In the genomic region with DNA sequence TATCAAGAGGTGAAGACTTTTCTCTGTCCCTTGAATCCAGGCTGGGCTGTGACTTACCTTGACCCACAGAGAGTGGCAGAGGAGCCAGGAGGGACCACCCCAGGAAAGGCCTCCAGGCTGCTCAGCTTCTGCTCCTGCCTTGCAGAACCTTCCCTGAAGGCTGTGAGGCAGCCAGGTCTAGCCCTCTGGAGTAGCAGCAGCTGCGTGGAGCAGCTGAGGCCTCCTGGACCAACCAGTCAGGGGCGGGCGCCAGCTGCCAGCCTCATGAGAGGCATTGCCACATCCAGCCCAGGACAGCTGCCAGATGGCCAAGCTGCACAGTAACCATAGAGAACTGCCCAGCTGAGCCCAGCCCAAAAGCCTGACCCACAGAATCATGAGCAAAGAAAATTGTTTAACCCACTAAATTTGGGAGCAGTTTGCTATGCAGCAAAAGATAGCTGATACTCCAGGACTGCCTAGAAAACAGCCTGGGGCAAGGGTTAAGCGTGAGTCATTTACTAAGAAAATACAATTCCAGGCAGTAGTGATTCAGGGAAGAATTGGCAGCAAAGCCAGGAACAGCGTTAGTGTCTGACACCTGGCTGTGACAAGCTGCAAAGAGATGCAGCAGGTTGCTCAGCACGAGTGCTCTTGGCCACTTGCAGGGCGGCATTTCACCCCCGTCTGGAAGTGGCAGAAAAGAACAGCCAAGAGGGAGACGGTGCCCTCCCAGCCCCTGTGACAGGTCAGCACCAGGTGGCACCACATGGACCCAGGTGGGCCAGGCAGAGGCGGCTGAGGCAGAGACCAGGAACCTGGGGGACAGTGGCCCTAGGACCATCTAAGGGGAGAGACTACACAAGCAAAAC, we compare ENCODE assay signal across 10 cellular contexts. TPM values are rescaled to one million over a fixed set of nuclear protein-coding genes. Genes with fewer than 3 reads are reported as not detected.
DNase-seq lines count a peak whose midpoint lies in the region; ATAC-seq, FAIRE-seq and TF ChIP-seq lines count a peak whose summit lies in the region.
"Had no signal": no experiment of that assay in that cellular context is flagged by ENCODE, and none has a peak within 500 bp of the region (broad histone marks: within the 10 kb centered on the region; RNA-seq: fewer than 3 reads in every experiment).

No MANE protein-coding gene starts in this region.

- H3K27me3 ChIP-seq in small intestine (ENCODE audit: control insufficient read depth in 2 of 2, insufficient read depth in 2 of 2, low read length in 2 of 2): peaks cover 0 to 6% of the 10 kb centered on the region in 2 donors

- DNase-seq in NCI-H2081 (lab: John Stamatoyannopoulos, UW) (peak; percentile 4 to 54), NCI-H2081 treated with DMSO at 0.1 percent for 48 hours (lab: John Stamatoyannopoulos, UW) (no peak), NCI-H774 (lab: John Stamatoyannopoulos, UW) (peak; percentile 33), fibroblast of pulmonary artery (ENCODE audit: low read depth) (peak; percentile 41), small intestine (peak; percentile 56), NOMO-1 treated with dmso at 0.1 percent for 144 hours (lab: John Stamatoyannopoulos, UW; ENCODE audit: unreplicated experiment) (no peak)
- no peak for DNase-seq in activated CD4-positive, alpha-beta T cell treated with anti-CD3 and anti-CD28 coated beads, Interleukin-2, amount 50 U/mL, for 1 hour
- DNase-seq: activated CD8-positive, alpha-beta T cell treated with anti-CD3 and anti-CD28 coated beads, Interleukin-2, amount 10 ng/mL, durations not matched to agents 7 days and 5 days; natural killer cell had no signal

- ATAC-seq in GM21723 (IDR thresholded peaks at IDR 0.05; ENCODE audit: unreplicated experiment): no peak
- ATAC-seq: activated CD8-positive, alpha-beta T cell treated with anti-CD3 and anti-CD28 coated beads, Interleukin-2, amount 10 ng/mL, durations not matched to agents 7 days and 5 days; natural killer cell had no signal

- peak overlapping the region in 1 of 2 donors; percentile 3 for H3K27ac ChIP-seq in small intestine (ENCODE audit: low read depth in 1 of 2, low read length in 1 of 2)

- WGBS in small intestine, 3 donors: 19 to 49% (median 22%) methylated on average over 10 of the region's 10 CpGs

- H3K4me1 ChIP-seq in small intestine (ENCODE audit: control insufficient read depth in 2 of 2, insufficient read depth in 1 of 2, low read depth in 1 of 2, low read length in 1 of 2): no peaks in the 10 kb centered on the region

- H3K4me3 ChIP-seq in fibroblast of pulmonary artery (replicated peaks; ENCODE audit: low read depth, low read length) (no peak overlapping the region), small intestine (ENCODE audit: low read depth in 1 of 2, low read length in 2 of 2) (no peak overlapping the region)

- H3K36me3 ChIP-seq in small intestine (ENCODE audit: control insufficient read depth in 2 of 2, insufficient read depth in 2 of 2, low read length in 2 of 2): no peaks in the 10 kb centered on the region

- no peak for FAIRE-seq in small intestine (lab: Jason Lieb, UNC)

- no peaks in the 10 kb centered on the region for H3K9me3 ChIP-seq in small intestine (ENCODE audit: control insufficient read depth, low read depth)

- no peak for TF ChIP-seq CTCF in fibroblast of pulmonary artery (IDR thresholded peaks at IDR 0.05; ENCODE audit: low read length, missing control alignments)

RNA-seq across cellular contexts. Expression of a gene that starts 14.7 kb away (rescaled TPM):
- 1 to 10 TPM in 1 of 3 donors, not detected in 2; 1.8 TPM for polyA plus RNA-seq in small intestine

RNA-seq across cellular contexts. Expression of a gene that starts 34.5 kb away (rescaled TPM):
- under 1 TPM in 1 of 3 donors, not detected in 2; 0.22 TPM for polyA plus RNA-seq in small intestine

Comparison
In these comparisons a context has a peak if more than half of its experiments do, and no peak if none do; other contexts are left out.
1. DNase-seq: peak in NCI-H2081 (2 of 2), NCI-H774 (single experiment), fibroblast of pulmonary artery (single experiment) and small intestine (single experiment); none in NCI-H2081 treated with DMSO at 0.1 percent for 48 hours (single experiment), activated CD4-positive, alpha-beta T cell treated with anti-CD3 and anti-CD28 coated beads, Interleukin-2, amount 50 U/mL, for 1 hour (single experiment) and NOMO-1 treated with dmso at 0.1 percent for 144 hours (single experiment).